ENCODE assay signal across 8 cellular contexts in the genomic region with DNA sequence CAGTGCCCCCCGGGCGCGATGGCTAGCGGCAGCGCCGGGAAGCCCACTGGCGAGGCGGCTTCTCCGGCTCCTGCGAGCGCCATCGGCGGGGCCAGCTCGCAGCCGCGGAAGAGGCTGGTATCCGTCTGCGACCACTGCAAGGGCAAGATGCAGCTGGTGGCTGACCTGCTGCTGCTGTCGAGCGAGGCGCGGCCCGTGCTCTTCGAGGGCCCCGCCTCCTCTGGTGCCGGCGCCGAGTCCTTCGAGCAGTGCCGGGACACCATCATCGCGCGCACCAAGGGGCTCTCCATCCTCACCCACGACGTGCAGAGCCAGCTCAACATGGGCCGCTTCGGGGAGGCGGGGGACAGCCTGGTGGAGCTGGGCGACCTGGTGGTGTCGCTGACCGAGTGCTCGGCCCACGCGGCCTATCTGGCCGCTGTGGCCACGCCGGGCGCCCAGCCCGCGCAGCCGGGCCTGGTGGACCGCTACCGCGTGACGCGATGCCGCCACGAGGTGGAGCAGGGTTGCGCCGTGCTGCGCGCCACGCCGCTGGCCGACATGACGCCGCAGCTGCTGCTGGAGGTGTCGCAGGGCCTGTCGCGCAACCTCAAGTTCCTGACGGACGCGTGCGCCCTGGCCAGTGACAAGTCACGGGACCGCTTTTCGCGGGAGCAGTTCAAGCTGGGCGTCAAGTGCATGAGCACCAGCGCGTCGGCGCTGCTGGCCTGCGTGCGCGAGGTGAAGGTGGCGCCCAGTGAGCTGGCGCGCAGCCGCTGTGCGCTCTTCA. TPM values are rescaled to one million over a fixed set of nuclear protein-coding genes. Genes with fewer than 3 reads are reported as not detected.
DNase-seq lines count a peak whose midpoint lies in the region; ATAC-seq, FAIRE-seq and TF ChIP-seq lines count a peak whose summit lies in the region.

No MANE protein-coding gene starts in this region.

- H3K36me3 ChIP-seq in astrocyte (ENCODE audit: insufficient read depth, low read length) (peaks cover 9% of the 10 kb centered on the region), kidney (ENCODE audit: control insufficient read depth in 1 of 2, insufficient read depth in 2 of 2, low read length in 2 of 2) (peaks cover 0 to 2% of the 10 kb centered on the region in 2 donors), suprapubic skin (peaks cover 10% of the 10 kb centered on the region)

- peaks cover 2% of the 10 kb centered on the region for H3K9me3 Mint-ChIP-seq in activated T-cell treated with anti-CD3 and anti-CD28 coated beads, Interleukin-2, amount 50 U/mL, for 24 hours
- H3K9me3 Mint-ChIP-seq in astrocyte (ENCODE audit: unreplicated experiment), result no peaks in the 10 kb centered on the region

- H3K27me3 Mint-ChIP-seq in activated T-cell treated with anti-CD3 and anti-CD28 coated beads, Interleukin-2, amount 50 U/mL, for 24 hours, result no peaks in the 10 kb centered on the region
- no peaks in the 10 kb centered on the region for H3K27me3 Mint-ChIP-seq in astrocyte (ENCODE audit: low read depth, unreplicated experiment)

- TF ChIP-seq EP300 in suprapubic skin (IDR thresholded peaks at IDR 0.05), result no peak

- peak overlapping the region; percentile 15 for H2AFZ ChIP-seq in astrocyte (ENCODE audit: low read depth, low read length)

- H3K27ac Mint-ChIP-seq in activated T-cell treated with anti-CD3 and anti-CD28 coated beads, Interleukin-2, amount 50 U/mL, for 24 hours, result peak overlapping the region; percentile 79
- H3K27ac Mint-ChIP-seq in astrocyte (ENCODE audit: unreplicated experiment), result no peak overlapping the region

- H3K4me3 ChIP-seq in astrocyte (ENCODE audit: insufficient read depth, low read depth, low read length) (peak overlapping the region; percentile 85), kidney (ENCODE audit: low read length in 2 of 2) (peak overlapping the region in 1 of 2 donors; percentile 83), suprapubic skin (peak overlapping the region; percentile 70)

- no peak for TF ChIP-seq POLR2A in suprapubic skin (IDR thresholded peaks at IDR 0.05)

- H3K4me1 ChIP-seq in astrocyte (ENCODE audit: insufficient read depth, low read length) (peaks cover 16% of the 10 kb centered on the region), kidney (ENCODE audit: control insufficient read depth in 1 of 2, insufficient read depth in 1 of 2, low read depth in 1 of 2, low read length in 2 of 2) (peaks cover 4 to 17% of the 10 kb centered on the region in 2 donors), suprapubic skin (peaks cover 54% of the 10 kb centered on the region)

- peaks cover 51% of the 10 kb centered on the region for H4K20me1 ChIP-seq in astrocyte (ENCODE audit: insufficient read depth, low read length)

- FAIRE-seq in astrocyte (lab: Jason Lieb, UNC) (no peak), kidney (lab: Jason Lieb, UNC) (no peak)

- peaks cover 52% of the 10 kb centered on the region for H3K36me3 Mint-ChIP-seq in activated T-cell treated with anti-CD3 and anti-CD28 coated beads, Interleukin-2, amount 50 U/mL, for 24 hours (ENCODE audit: low read depth)
- no peaks in the 10 kb centered on the region for H3K36me3 Mint-ChIP-seq in astrocyte (ENCODE audit: low read depth, unreplicated experiment)

- peak overlapping the region; percentile 90 for H3K27ac ChIP-seq in astrocyte (ENCODE audit: low read depth, low read length)
- H3K27ac ChIP-seq in kidney (ENCODE audit: low read depth in 2 of 2, low read length in 2 of 2), result peak overlapping the region; percentile 34 to 90
- peak overlapping the region; percentile 97 for H3K27ac ChIP-seq in suprapubic skin

- WGBS in suprapubic skin, result 34% methylated on average over 25 of the region's 91 CpGs

- DNase-seq in activated T-cell treated with anti-CD3 and anti-CD28 coated beads, Interleukin-2, amount 50 U/mL, for 24 hours, result no peak
- no peak for DNase-seq in activated T-cell treated with anti-CD3 and anti-CD28 coated beads for 4 hours
- no peak for DNase-seq in astrocyte (ENCODE audit: low read depth)
- peak; percentile 82 for DNase-seq in kidney
- peak in 1 of 2 donors; percentile 67 for DNase-seq in suprapubic skin (ENCODE audit: low spot score in 2 of 2)
- no peak for DNase-seq in stimulated activated CD8-positive, alpha-beta memory T cell treated with anti-CD3 and anti-CD28 coated beads, Interleukin-4, amount 100 ng/mL, for 48 hours
- DNase-seq in COLO829 (ENCODE audit: low spot score), result no peak

- H3K9me3 ChIP-seq in astrocyte (ENCODE audit: insufficient read depth, low read depth, low read length), result no peaks in the 10 kb centered on the region
- H3K9me3 ChIP-seq in kidney (ENCODE audit: control insufficient read depth in 1 of 2, low read length in 2 of 2), result no peaks in the 10 kb centered on the region
- no peaks in the 10 kb centered on the region for H3K9me3 ChIP-seq in suprapubic skin

- no peak for ATAC-seq in GM21737 (IDR thresholded peaks at IDR 0.05; ENCODE audit: unreplicated experiment)

- H3K79me2 ChIP-seq in astrocyte (ENCODE audit: insufficient read depth, low read length), result peaks cover 68% of the 10 kb centered on the region

- H3K4me1 Mint-ChIP-seq in activated T-cell treated with anti-CD3 and anti-CD28 coated beads, Interleukin-2, amount 50 U/mL, for 24 hours (ENCODE audit: low read depth), result peaks cover 58% of the 10 kb centered on the region
- H3K4me1 Mint-ChIP-seq in astrocyte (ENCODE audit: low read depth, unreplicated experiment), result peaks cover 14% of the 10 kb centered on the region

- H3K27me3 ChIP-seq in astrocyte (ENCODE audit: insufficient read depth, low read length) (no peaks in the 10 kb centered on the region), suprapubic skin (no peaks in the 10 kb centered on the region)

- peak overlapping the region; percentile 95 for H3K4me2 ChIP-seq in astrocyte (ENCODE audit: low read length)

- TF ChIP-seq CTCF in astrocyte (IDR thresholded peaks at IDR 0.05; ENCODE audit: insufficient read depth, low read depth, low read length) (no peak), kidney (IDR thresholded peaks at IDR 0.05; ENCODE audit: borderline replicate concordance, extremely low read depth, insufficient read depth) (no peak), suprapubic skin (IDR thresholded peaks at IDR 0.05) (no peak)

- intact Hi-C loops in kidney (cut with DNase I), result no loop called here

- peak overlapping the region; percentile 78 for H3K4me3 Mint-ChIP-seq in activated T-cell treated with anti-CD3 and anti-CD28 coated beads, Interleukin-2, amount 50 U/mL, for 24 hours
- peak overlapping the region; percentile 77 for H3K4me3 Mint-ChIP-seq in astrocyte (ENCODE audit: unreplicated experiment)

- H3K9ac ChIP-seq in astrocyte (ENCODE audit: low read length) (peak overlapping the region; percentile 94), kidney (ENCODE audit: low read length in 2 of 2) (peak overlapping the region in 1 of 2 donors; percentile 10)

RNA-seq across cellular contexts. Expression of a gene that starts 1.7 kb away (rescaled TPM):
- 24.2 and 24.3 TPM in 2 replicates for total RNA-seq in astrocyte
- 16.7 TPM for total RNA-seq in kidney
- 7.4 TPM for polyA plus RNA-seq in kidney (ENCODE audit: insufficient read depth, low read depth, low replicate concordance)
- 10 to 100 TPM in 3 of 4 donors, 1 to 10 TPM in 1; 9.4 to 16.6 (median 11.5) TPM for total RNA-seq in suprapubic skin

RNA-seq across cellular contexts. Expression of a gene that starts 12.8 kb away (rescaled TPM):
- total RNA-seq in astrocyte, result 33.1 and 34.8 TPM in 2 replicates
- 30.9 TPM for total RNA-seq in kidney
- polyA plus RNA-seq in kidney (ENCODE audit: insufficient read depth, low read depth, low replicate concordance), result 23.3 TPM
- 10 to 100 TPM; 14.1 to 38.2 (median 24.7) TPM for total RNA-seq in suprapubic skin
